Comparison of ENCODE assay signal across 1 cellular context in the genomic region with DNA sequence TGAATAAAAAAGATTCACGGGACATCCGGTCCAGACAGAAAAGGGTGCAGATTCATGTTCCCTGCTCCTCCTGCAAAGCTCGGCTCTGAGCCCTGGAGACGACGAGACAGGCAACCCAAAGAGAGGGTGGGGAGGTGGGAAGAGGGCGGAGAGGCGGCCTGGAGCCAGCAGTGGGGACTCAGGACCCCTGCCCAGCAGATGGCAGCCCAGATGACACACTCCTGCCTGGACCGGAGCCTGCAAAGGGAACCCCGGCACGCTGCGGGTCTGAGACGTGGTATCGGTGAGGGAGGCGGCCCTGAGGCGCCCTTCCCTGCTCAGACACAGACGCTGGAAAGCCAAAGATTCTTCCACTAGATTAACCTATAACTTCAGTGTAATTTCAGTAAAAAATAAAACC.
TF ChIP-seq lines count a peak whose summit lies in the region.

No MANE protein-coding gene starts in this region.

TF ChIP-seq in GM23338, 12 proteins besides CTCF, POLR2A, EP300 and RAD21 (continued from another document):
- TF ChIP-seq, protein P1, sequence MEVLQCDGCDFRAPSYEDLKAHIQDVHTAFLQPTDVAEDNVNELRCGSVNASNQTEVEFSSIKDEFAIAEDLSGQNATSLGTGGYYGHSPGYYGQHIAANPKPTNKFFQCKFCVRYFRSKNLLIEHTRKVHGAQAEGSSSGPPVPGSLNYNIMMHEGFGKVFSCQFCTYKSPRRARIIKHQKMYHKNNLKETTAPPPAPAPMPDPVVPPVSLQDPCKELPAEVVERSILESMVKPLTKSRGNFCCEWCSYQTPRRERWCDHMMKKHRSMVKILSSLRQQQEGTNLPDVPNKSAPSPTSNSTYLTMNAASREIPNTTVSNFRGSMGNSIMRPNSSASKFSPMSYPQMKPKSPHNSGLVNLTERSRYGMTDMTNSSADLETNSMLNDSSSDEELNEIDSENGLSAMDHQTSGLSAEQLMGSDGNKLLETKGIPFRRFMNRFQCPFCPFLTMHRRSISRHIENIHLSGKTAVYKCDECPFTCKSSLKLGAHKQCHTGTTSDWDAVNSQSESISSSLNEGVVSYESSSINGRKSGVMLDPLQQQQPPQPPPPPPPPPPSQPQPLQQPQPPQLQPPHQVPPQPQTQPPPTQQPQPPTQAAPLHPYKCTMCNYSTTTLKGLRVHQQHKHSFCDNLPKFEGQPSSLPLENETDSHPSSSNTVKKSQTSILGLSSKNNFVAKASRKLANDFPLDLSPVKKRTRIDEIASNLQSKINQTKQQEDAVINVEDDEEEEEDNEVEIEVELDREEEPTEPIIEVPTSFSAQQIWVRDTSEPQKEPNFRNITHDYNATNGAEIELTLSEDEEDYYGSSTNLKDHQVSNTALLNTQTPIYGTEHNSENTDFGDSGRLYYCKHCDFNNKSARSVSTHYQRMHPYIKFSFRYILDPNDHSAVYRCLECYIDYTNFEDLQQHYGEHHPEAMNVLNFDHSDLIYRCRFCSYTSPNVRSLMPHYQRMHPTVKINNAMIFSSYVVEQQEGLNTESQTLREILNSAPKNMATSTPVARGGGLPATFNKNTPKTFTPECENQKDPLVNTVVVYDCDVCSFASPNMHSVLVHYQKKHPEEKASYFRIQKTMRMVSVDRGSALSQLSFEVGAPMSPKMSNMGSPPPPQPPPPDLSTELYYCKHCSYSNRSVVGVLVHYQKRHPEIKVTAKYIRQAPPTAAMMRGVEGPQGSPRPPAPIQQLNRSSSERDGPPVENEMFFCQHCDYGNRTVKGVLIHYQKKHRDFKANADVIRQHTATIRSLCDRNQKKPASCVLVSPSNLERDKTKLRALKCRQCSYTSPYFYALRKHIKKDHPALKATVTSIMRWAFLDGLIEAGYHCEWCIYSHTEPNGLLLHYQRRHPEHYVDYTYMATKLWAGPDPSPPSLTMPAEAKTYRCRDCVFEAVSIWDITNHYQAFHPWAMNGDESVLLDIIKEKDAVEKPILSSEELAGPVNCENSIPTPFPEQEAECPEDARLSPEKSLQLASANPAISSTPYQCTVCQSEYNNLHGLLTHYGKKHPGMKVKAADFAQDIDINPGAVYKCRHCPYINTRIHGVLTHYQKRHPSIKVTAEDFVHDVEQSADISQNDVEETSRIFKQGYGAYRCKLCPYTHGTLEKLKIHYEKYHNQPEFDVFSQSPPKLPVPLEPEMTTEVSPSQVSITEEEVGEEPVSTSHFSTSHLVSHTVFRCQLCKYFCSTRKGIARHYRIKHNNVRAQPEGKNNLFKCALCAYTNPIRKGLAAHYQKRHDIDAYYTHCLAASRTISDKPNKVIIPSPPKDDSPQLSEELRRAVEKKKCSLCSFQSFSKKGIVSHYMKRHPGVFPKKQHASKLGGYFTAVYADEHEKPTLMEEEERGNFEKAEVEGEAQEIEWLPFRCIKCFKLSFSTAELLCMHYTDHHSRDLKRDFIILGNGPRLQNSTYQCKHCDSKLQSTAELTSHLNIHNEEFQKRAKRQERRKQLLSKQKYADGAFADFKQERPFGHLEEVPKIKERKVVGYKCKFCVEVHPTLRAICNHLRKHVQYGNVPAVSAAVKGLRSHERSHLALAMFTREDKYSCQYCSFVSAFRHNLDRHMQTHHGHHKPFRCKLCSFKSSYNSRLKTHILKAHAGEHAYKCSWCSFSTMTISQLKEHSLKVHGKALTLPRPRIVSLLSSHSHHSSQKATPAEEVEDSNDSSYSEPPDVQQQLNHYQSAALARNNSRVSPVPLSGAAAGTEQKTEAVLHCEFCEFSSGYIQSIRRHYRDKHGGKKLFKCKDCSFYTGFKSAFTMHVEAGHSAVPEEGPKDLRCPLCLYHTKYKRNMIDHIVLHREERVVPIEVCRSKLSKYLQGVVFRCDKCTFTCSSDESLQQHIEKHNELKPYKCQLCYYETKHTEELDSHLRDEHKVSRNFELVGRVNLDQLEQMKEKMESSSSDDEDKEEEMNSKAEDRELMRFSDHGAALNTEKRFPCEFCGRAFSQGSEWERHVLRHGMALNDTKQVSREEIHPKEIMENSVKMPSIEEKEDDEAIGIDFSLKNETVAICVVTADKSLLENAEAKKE (CRISPR knock-in tag; IDR thresholded peaks at IDR 0.05): no peak
- TF ChIP-seq ZNF114 (CRISPR knock-in tag; IDR thresholded peaks at IDR 0.05) (no peak), JUNB (IDR thresholded peaks at IDR 0.05; ENCODE audit: unreplicated experiment) (no peak), STAT1 (IDR thresholded peaks at IDR 0.05; ENCODE audit: unreplicated experiment) (no peak), NANOG (IDR thresholded peaks at IDR 0.05; ENCODE audit: borderline replicate concordance) (no peak)
- TF ChIP-seq, protein P2, sequence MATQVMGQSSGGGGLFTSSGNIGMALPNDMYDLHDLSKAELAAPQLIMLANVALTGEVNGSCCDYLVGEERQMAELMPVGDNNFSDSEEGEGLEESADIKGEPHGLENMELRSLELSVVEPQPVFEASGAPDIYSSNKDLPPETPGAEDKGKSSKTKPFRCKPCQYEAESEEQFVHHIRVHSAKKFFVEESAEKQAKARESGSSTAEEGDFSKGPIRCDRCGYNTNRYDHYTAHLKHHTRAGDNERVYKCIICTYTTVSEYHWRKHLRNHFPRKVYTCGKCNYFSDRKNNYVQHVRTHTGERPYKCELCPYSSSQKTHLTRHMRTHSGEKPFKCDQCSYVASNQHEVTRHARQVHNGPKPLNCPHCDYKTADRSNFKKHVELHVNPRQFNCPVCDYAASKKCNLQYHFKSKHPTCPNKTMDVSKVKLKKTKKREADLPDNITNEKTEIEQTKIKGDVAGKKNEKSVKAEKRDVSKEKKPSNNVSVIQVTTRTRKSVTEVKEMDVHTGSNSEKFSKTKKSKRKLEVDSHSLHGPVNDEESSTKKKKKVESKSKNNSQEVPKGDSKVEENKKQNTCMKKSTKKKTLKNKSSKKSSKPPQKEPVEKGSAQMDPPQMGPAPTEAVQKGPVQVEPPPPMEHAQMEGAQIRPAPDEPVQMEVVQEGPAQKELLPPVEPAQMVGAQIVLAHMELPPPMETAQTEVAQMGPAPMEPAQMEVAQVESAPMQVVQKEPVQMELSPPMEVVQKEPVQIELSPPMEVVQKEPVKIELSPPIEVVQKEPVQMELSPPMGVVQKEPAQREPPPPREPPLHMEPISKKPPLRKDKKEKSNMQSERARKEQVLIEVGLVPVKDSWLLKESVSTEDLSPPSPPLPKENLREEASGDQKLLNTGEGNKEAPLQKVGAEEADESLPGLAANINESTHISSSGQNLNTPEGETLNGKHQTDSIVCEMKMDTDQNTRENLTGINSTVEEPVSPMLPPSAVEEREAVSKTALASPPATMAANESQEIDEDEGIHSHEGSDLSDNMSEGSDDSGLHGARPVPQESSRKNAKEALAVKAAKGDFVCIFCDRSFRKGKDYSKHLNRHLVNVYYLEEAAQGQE (IDR thresholded peaks at IDR 0.05; ENCODE audit: unreplicated experiment): no peak
